ENCODE assay signal across 8 cellular contexts in genomic region chr4:15656038-15656470, GRCh38.
DNase-seq lines count a peak whose midpoint lies in the region; ATAC-seq, FAIRE-seq and TF ChIP-seq lines count a peak whose summit lies in the region.

No MANE protein-coding gene starts in this region.

- no peak overlapping the region for H3K9ac ChIP-seq in rectal smooth muscle tissue (ENCODE audit: low read length)

- H3K36me3 ChIP-seq in rectal smooth muscle tissue (ENCODE audit: control insufficient read depth, insufficient read depth, low read length) = no peaks in the 10 kb centered on the region

- ATAC-seq in GM18502 (IDR thresholded peaks at IDR 0.05; ENCODE audit: poor library complexity, unreplicated experiment) = no peak

- no peaks in the 10 kb centered on the region for H3K27me3 ChIP-seq in rectal smooth muscle tissue (ENCODE audit: control insufficient read depth, insufficient read depth, low read length)

- H3K27ac ChIP-seq in VCaP (peak overlapping the region; percentile 95), rectal smooth muscle tissue (ENCODE audit: low read depth, low read length) (peak overlapping the region; percentile 100)

- no peak for TF ChIP-seq CTCF in VCaP (conservative IDR thresholded peaks at IDR 0.05)

- peak overlapping the region; percentile 97 for H3K4me3 ChIP-seq in rectal smooth muscle tissue (ENCODE audit: low read length)

- H3K4me1 ChIP-seq in rectal smooth muscle tissue (ENCODE audit: control insufficient read depth, insufficient read depth, low read length) = peaks cover 24% of the 10 kb centered on the region

- DNase-seq in NCI-H510A (lab: John Stamatoyannopoulos, UW) (peak; percentile 8), NCI-H510A treated with DMSO at 0.1 percent for 48 hours (lab: John Stamatoyannopoulos, UW) (no peak), glomerular visceral epithelial cell (ENCODE audit: extremely low spot score) (peak; percentile 55), NCI-H524 (lab: John Stamatoyannopoulos, UW) (no peak), GM19239 (ENCODE audit: insufficient read length, low spot score) (no peak)

- FAIRE-seq in GM19239 (lab: Jason Lieb, UNC) = no peak

Comparison
In these comparisons a context has a peak if more than half of its experiments do, and no peak if none do; other contexts are left out.
1. DNase-seq: peak in NCI-H510A (single experiment) and glomerular visceral epithelial cell (single experiment); none in NCI-H510A treated with DMSO at 0.1 percent for 48 hours (single experiment), NCI-H524 (0 of 2) and GM19239 (single experiment).